In the genomic region with DNA sequence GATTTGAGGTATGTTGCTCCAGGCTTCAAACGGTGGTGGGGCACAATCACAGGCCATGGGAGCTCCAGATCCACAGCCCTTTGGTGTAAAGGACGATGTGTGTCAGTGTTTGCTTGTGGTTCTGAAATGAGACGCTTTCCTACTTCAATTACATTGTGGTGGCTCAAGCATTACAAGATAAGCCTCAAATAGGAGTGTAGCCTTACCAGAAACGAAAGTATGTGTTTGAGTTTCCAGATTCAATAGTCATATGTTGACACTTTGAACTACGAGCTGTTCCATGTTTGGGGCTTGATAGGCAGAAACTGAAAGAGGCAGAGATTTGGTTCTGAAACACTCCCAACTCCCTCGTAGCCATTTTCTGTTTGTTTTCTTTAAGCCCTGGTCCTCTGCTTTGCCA, we compare ENCODE assay signal across 9 cellular contexts.
DNase-seq lines count a peak whose midpoint lies in the region; ATAC-seq and TF ChIP-seq lines count a peak whose summit lies in the region.
"Had no signal": no experiment of that assay in that cellular context is flagged by ENCODE, and none has a peak within 500 bp of the region (broad histone marks: within the 10 kb centered on the region; RNA-seq: fewer than 3 reads in every experiment).

No MANE protein-coding gene starts in this region.

- H3K27ac ChIP-seq in coronary artery: peak overlapping the region; percentile 20 to 65

- DNase-seq in coronary artery (ENCODE audit: low spot score) (no peak), GDM1 (lab: John Stamatoyannopoulos, UW) (no peak), foreskin melanocyte (no peak), glomerular visceral epithelial cell (ENCODE audit: extremely low spot score) (no peak)
- no peak for DNase-seq in effector CD8-positive, alpha-beta T cell (lab: John Stamatoyannopoulos, UW)
- DNase-seq: right cardiac atrium had no signal

- TF ChIP-seq CTCF in coronary artery (IDR thresholded peaks at IDR 0.05): no peak

- peak; percentile 87 for ATAC-seq in GM18498 (IDR thresholded peaks at IDR 0.05; ENCODE audit: unreplicated experiment)
- ATAC-seq in GM19452 (IDR thresholded peaks at IDR 0.05; ENCODE audit: unreplicated experiment): peak; percentile 69
- ATAC-seq in HG03439 (IDR thresholded peaks at IDR 0.05; ENCODE audit: unreplicated experiment): peak; percentile 91

- H3K4me3 ChIP-seq in coronary artery: peak overlapping the region; percentile 52
